8 cellular contexts compared by ENCODE assay signal in the genomic region with DNA sequence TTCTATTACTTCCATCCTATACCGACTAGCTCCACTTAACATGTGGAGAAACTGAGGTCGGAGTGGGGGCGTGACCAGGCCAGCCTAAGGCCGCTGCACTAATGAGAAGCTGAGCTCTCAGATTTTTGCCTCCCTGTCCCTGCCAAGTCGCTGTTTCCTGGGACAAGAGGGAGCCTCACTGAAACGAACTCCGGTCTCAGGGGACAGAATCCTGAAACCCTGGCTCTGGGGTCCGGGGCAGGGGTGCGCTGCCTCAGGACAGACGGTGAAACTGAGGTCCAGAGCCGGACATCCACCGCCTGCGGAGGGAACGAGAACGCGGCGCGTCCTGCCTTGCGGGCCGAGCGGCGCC. TPM values are rescaled to one million over a fixed set of nuclear protein-coding genes. Genes with fewer than 3 reads are reported as not detected.
A peak's percentile ranks its signal among the peaks of the same experiment; 100 is the strongest.
DNase-seq lines count a peak whose midpoint lies in the region; ATAC-seq and TF ChIP-seq lines count a peak whose summit lies in the region.

No MANE protein-coding gene starts in this region.

- dilution Hi-C loops in IMR-90 (cut with HindIII; ENCODE audit: low sequenced_read_pairs, unreplicated experiment): no loop called here

- peak overlapping the region; percentile 57 for H2AK9ac ChIP-seq in IMR-90 (replicated peaks; ENCODE audit: low read depth, low read length, poor library complexity)

- no peaks in the 10 kb centered on the region for H3K9me3 ChIP-seq in IMR-90 (ENCODE audit: control insufficient read depth, insufficient read depth, low read length)
- no peaks in the 10 kb centered on the region for H3K9me3 ChIP-seq in adipocyte (ENCODE audit: control insufficient read depth, low read length)

- H3K9ac ChIP-seq in IMR-90 (ENCODE audit: low read depth, low read length): peak overlapping the region; percentile 61
- H3K9ac ChIP-seq in adipocyte (ENCODE audit: low read length): peak overlapping the region; percentile 82

- H2BK120ac ChIP-seq in IMR-90 (ENCODE audit: low read depth, low read length): no peak overlapping the region

- TF ChIP-seq RAD21 in IMR-90 (IDR thresholded peaks at IDR 0.05; ENCODE audit: low read length): no peak

- DNase-seq in IMR-90 (no peak), adipocyte (ENCODE audit: low read depth) (no peak), immature natural killer cell (no peak), NCI-H345 treated with DMSO at 0.1 percent for 48 hours (lab: John Stamatoyannopoulos, UW; ENCODE audit: unreplicated experiment) (no peak), SKM-1 (lab: John Stamatoyannopoulos, UW; ENCODE audit: unreplicated experiment) (no peak), iPS-NIHi7 (ENCODE audit: extremely low spot score) (no peak)
- DNase-seq in stimulated activated naive B cell treated with anti-CD40 and anti-IgM and Interleukin-4, amounts not matched to agents 10 μg/mL and 1 μg/mL and 100 μg/mL, for 72 hours: no peak

- H3K23ac ChIP-seq in IMR-90 (ENCODE audit: low read depth, low read length): peak overlapping the region; percentile 42

- in situ Hi-C loops in IMR-90 (cut with MboI; ENCODE audit: low sequenced_read_pairs): no loop called here

- no peak overlapping the region for H2BK20ac ChIP-seq in IMR-90 (ENCODE audit: low read depth, low read length)

- H2BK5ac ChIP-seq in IMR-90 (ENCODE audit: low read depth, low read length, poor library complexity, severe bottlenecking): no peak overlapping the region

- peaks cover 7% of the 10 kb centered on the region for H3K9me1 ChIP-seq in IMR-90 (ENCODE audit: insufficient read depth, low read length)

- H3K4me1 ChIP-seq in IMR-90 (ENCODE audit: control insufficient read depth, insufficient read depth, low read length): peaks cover 5% of the 10 kb centered on the region; the same call in 1 of the 2 replicates
- peaks cover 23% of the 10 kb centered on the region for H3K4me1 ChIP-seq in adipocyte (ENCODE audit: control insufficient read depth, insufficient read depth, low read length)

- peak overlapping the region; percentile 20 to 76; a peak in 3 of 4 replicates for H4K8ac ChIP-seq in IMR-90 (ENCODE audit: low read depth in 2 of 2, low read length in 2 of 2)

- H3K4ac ChIP-seq in IMR-90 (ENCODE audit: low read depth, low read length): peak overlapping the region; percentile 30

- H3K79me1 ChIP-seq in IMR-90 (ENCODE audit: low read depth in 1 of 2, low read length in 2 of 2): no peaks in the 10 kb centered on the region

- ATAC-seq in IMR-90 (ENCODE audit: low read depth) (no peak), HG02678 (IDR thresholded peaks at IDR 0.05; ENCODE audit: unreplicated experiment) (no peak)
- ATAC-seq in stimulated activated naive B cell treated with anti-CD40 and anti-IgM and Interleukin-4, amounts not matched to agents 10 μg/mL and 1 μg/mL and 100 μg/mL, for 72 hours (replicated peaks): peak; percentile 6 to 15

- H3K27me3 ChIP-seq in IMR-90 (ENCODE audit: control insufficient read depth, insufficient read depth, low read length): peaks cover 13% of the 10 kb centered on the region
- H3K27me3 ChIP-seq in adipocyte (replicated peaks; ENCODE audit: control insufficient read depth, insufficient read depth, low read length): no peaks in the 10 kb centered on the region

- POLR2A ChIA-PET in IMR-90 (lab: Charles Lee; ENCODE audit: unreplicated experiment): no interaction called here

- 33% methylated on average over 7 of the region's 22 CpGs; no CpG with 5 or more reads in 1 of the 2 experiments for WGBS in IMR-90 (ENCODE audit: extremely low coverage in 2 of 2, insufficient read length in 1 of 2), 2 experiments

- peak overlapping the region; percentile 14; the same call in 1 of the 2 replicates for H3K4me2 ChIP-seq in IMR-90 (ENCODE audit: low read depth, low read length)

- H3K4me1 Mint-ChIP-seq in immature natural killer cell: peaks cover 57% of the 10 kb centered on the region in 2 donors
- peaks cover 40 to 56% of the 10 kb centered on the region in 2 donors for H3K4me1 Mint-ChIP-seq in stimulated activated naive B cell treated with anti-CD40 and anti-IgM and Interleukin-4, amounts not matched to agents 10 μg/mL and 1 μg/mL and 100 μg/mL, for 72 hours

- peak overlapping the region; percentile 67 for H4K5ac ChIP-seq in IMR-90 (ENCODE audit: low read depth, low read length)

- TF ChIP-seq CTCF in IMR-90 (conservative IDR thresholded peaks at IDR 0.05; ENCODE audit: low read depth, low read length): no peak

- H3K27ac ChIP-seq in IMR-90 (ENCODE audit: insufficient read depth, low read length): no peak overlapping the region; the same call in 1 of the 2 replicates

- no peak overlapping the region for H3K56ac ChIP-seq in IMR-90 (ENCODE audit: extremely low read depth, insufficient read depth, low read length)

- no peak overlapping the region for H2AK5ac ChIP-seq in IMR-90 (ENCODE audit: low read depth, low read length)

- CTCF ChIA-PET in IMR-90 (lab: Yijun Ruan, JAX): interaction anchor here (0.5 kb wide), 1 partner anchor 34 kb away, joined by 6 read pairs; no protein-coding TSS in a partner anchor

- BruUV-seq in IMR-90 (replicated peaks; lab: Mats Ljungman, UMichigan): no TSS peak

- H3K4me3 Mint-ChIP-seq in immature natural killer cell: peak overlapping the region; percentile 73 to 85 (median 80)
- peak overlapping the region; percentile 83 to 85 for H3K4me3 Mint-ChIP-seq in stimulated activated naive B cell treated with anti-CD40 and anti-IgM and Interleukin-4, amounts not matched to agents 10 μg/mL and 1 μg/mL and 100 μg/mL, for 72 hours

- peak overlapping the region; percentile 9 to 84 (median 70) for H3K27ac Mint-ChIP-seq in immature natural killer cell
- peak overlapping the region; percentile 93 for H3K27ac Mint-ChIP-seq in stimulated activated naive B cell treated with anti-CD40 and anti-IgM and Interleukin-4, amounts not matched to agents 10 μg/mL and 1 μg/mL and 100 μg/mL, for 72 hours

- no peaks in the 10 kb centered on the region for H3K36me3 ChIP-seq in IMR-90 (ENCODE audit: control insufficient read depth, insufficient read depth, low read length)
- H3K36me3 ChIP-seq in adipocyte (ENCODE audit: control insufficient read depth, insufficient read depth, low read length, severe bottlenecking): peaks cover 8% of the 10 kb centered on the region

- peaks cover 5 to 7% (median 5%) of the 10 kb centered on the region in 3 donors for H3K27me3 Mint-ChIP-seq in immature natural killer cell (ENCODE audit: low read depth in 3 of 3)
- H3K27me3 Mint-ChIP-seq in stimulated activated naive B cell treated with anti-CD40 and anti-IgM and Interleukin-4, amounts not matched to agents 10 μg/mL and 1 μg/mL and 100 μg/mL, for 72 hours: no peaks in the 10 kb centered on the region

- no peak overlapping the region for H2BK15ac ChIP-seq in IMR-90 (ENCODE audit: low read depth, low read length)

- peak overlapping the region; percentile 49 for H4K91ac ChIP-seq in IMR-90 (ENCODE audit: insufficient read depth, low read depth, low read length)

- H3K36me3 Mint-ChIP-seq in immature natural killer cell: peaks cover 4 to 6% (median 4%) of the 10 kb centered on the region in 3 donors
- peaks cover 12 to 18% of the 10 kb centered on the region in 2 donors for H3K36me3 Mint-ChIP-seq in stimulated activated naive B cell treated with anti-CD40 and anti-IgM and Interleukin-4, amounts not matched to agents 10 μg/mL and 1 μg/mL and 100 μg/mL, for 72 hours

- H3K18ac ChIP-seq in IMR-90 (ENCODE audit: low read depth, low read length): no peak overlapping the region; the same call in 1 of the 2 replicates

- no peak for TF ChIP-seq POLR2A in IMR-90 (IDR thresholded peaks at IDR 0.05; ENCODE audit: low read depth, low read length)

- H3K4me3 ChIP-seq in IMR-90 (ENCODE audit: insufficient read depth, low read depth, low read length): no peak overlapping the region
- H3K4me3 ChIP-seq in adipocyte (ENCODE audit: low read length): peak overlapping the region; percentile 78

- H4K20me1 ChIP-seq in IMR-90 (ENCODE audit: insufficient read depth, low read length): no peaks in the 10 kb centered on the region

- H3K14ac ChIP-seq in IMR-90 (replicated peaks; ENCODE audit: low read depth, low read length): peak overlapping the region; percentile 69; the same call in 1 of the 2 replicates

- no peaks in the 10 kb centered on the region for H3K9me3 Mint-ChIP-seq in immature natural killer cell
- H3K9me3 Mint-ChIP-seq in stimulated activated naive B cell treated with anti-CD40 and anti-IgM and Interleukin-4, amounts not matched to agents 10 μg/mL and 1 μg/mL and 100 μg/mL, for 72 hours: no peaks in the 10 kb centered on the region

- intact Hi-C loops in IMR-90 (cut with micrococcal nuclease): no loop called here

- H2AFZ ChIP-seq in IMR-90 (replicated peaks; ENCODE audit: low read length, poor library complexity): peak overlapping the region; percentile 90

TF ChIP-seq in IMR-90, 13 proteins besides CTCF, POLR2A, EP300 and RAD21:
- no peak for TF ChIP-seq RFX5 (IDR thresholded peaks at IDR 0.05; ENCODE audit: low read depth, low read length)

RNA-seq across cellular contexts. Expression of gene GPX7, which starts 0.2 kb away (rescaled TPM):
- total RNA-seq in IMR-90 (2012; rRNA removed): 3.1 and 3.4 TPM in 2 replicates
- 3.2 and 3.8 TPM in 2 replicates for polyA plus RNA-seq in IMR-90 (2012; rRNA removed)
- 0.90 and 4.0 TPM in 2 replicates for polyA plus RNA-seq in IMR-90 (2012; cell fraction: cytosol; rRNA removed)
- 2.0 and 2.5 TPM in 2 replicates for polyA plus RNA-seq in IMR-90 (2012; cell fraction: nucleus; rRNA removed; ENCODE audit: low replicate concordance)
- polyA plus RNA-seq in immature natural killer cell: 10 to 100 TPM; 31.2 to 35.6 (median 31.9) TPM

RNA-seq across cellular contexts. Expression of gene SHISAL2A, which starts 31.0 kb away (rescaled TPM):
- total RNA-seq in IMR-90 (2012; rRNA removed): not detected in 2 replicates
- polyA plus RNA-seq in IMR-90 (2012; rRNA removed): not detected in 2 replicates
- not detected in 2 replicates for polyA plus RNA-seq in IMR-90 (2012; cell fraction: cytosol; rRNA removed)
- polyA plus RNA-seq in IMR-90 (2012; cell fraction: nucleus; rRNA removed; ENCODE audit: low replicate concordance): not detected in 2 replicates
- polyA plus RNA-seq in immature natural killer cell: 10 to 100 TPM in 1 of 3 donors, 1 to 10 TPM in 2; 5.0 to 12.8 (median 9.9) TPM

RNA-seq across cellular contexts. Expression of gene TUT4, which starts 49.1 kb away (rescaled TPM):
- total RNA-seq in IMR-90 (2012; rRNA removed): 10.9 and 28.6 TPM in 2 replicates
- polyA plus RNA-seq in IMR-90 (2012; rRNA removed) (40.0 and 42.7 TPM in 2 replicates), immature natural killer cell (10 to 100 TPM; 14.5 to 36.0 (median 23.0) TPM)
- 4.6 and 8.0 TPM in 2 replicates for polyA plus RNA-seq in IMR-90 (2012; cell fraction: cytosol; rRNA removed)
- 94.9 and 117 TPM in 2 replicates for polyA plus RNA-seq in IMR-90 (2012; cell fraction: nucleus; rRNA removed; ENCODE audit: low replicate concordance)

Comparison
In these comparisons a context has a peak if more than half of its experiments do, and no peak if none do; other contexts are left out.
1. ATAC-seq: peak in stimulated activated naive B cell treated with anti-CD40 and anti-IgM and Interleukin-4, amounts not matched to agents 10 μg/mL and 1 μg/mL and 100 μg/mL, for 72 hours (2 of 2); none in IMR-90 (single experiment) and HG02678 (single experiment).
2. RNA of gene SHISAL2A, which starts 31.0 kb away (polyA plus RNA-seq): 5.0 to 12.8 TPM in immature natural killer cell; not detected in IMR-90; every median in the first group is over 4 times any median in the second.